ENCODE assay signal across 10 cellular contexts in genomic region chr15:67823371-67824156, GRCh38. TPM values are rescaled to one million over a fixed set of nuclear protein-coding genes. Genes with fewer than 3 reads are reported as not detected.
DNase-seq lines count a peak whose midpoint lies in the region; ATAC-seq and TF ChIP-seq lines count a peak whose summit lies in the region.
"Had no signal": no experiment of that assay in that cellular context is flagged by ENCODE, and none has a peak within 500 bp of the region (broad histone marks: within the 10 kb centered on the region; RNA-seq: fewer than 3 reads in every experiment).

No MANE protein-coding gene starts in this region.

- TF ChIP-seq POLR2A in stomach (IDR thresholded peaks at IDR 0.05) = no peak

- no peaks in the 10 kb centered on the region for H3K36me3 ChIP-seq in CD8-positive, alpha-beta memory T cell (ENCODE audit: insufficient read depth, low read length)
- H3K36me3 ChIP-seq in brain microvascular endothelial cell (replicated peaks) (no peaks in the 10 kb centered on the region), stomach (no peaks in the 10 kb centered on the region)
- H3K36me3 ChIP-seq: sigmoid colon had no signal

- peaks cover 18% of the 10 kb centered on the region for H3K4me1 ChIP-seq in CD8-positive, alpha-beta memory T cell (ENCODE audit: insufficient read depth, low read length)
- peaks cover 39 to 93% (median 75%) of the 10 kb centered on the region in 4 donors for H3K4me1 ChIP-seq in stomach

- no peak overlapping the region for H3K27ac ChIP-seq in CD8-positive, alpha-beta memory T cell (ENCODE audit: low read depth, low read length)
- H3K27ac ChIP-seq in HL-60 (replicated peaks) (no peak overlapping the region), brain microvascular endothelial cell (no peak overlapping the region), stomach (no peak overlapping the region)
- H3K27ac ChIP-seq: sigmoid colon had no signal

- H3K9me3 ChIP-seq in CD8-positive, alpha-beta memory T cell (ENCODE audit: low read length) = no peaks in the 10 kb centered on the region
- peaks cover 0 to 11% (median 0%) of the 10 kb centered on the region in 4 donors for H3K9me3 ChIP-seq in stomach
- H3K9me3 ChIP-seq: sigmoid colon had no signal

- H3K36me3 Mint-ChIP-seq in CD8-positive, alpha-beta memory T cell = no peaks in the 10 kb centered on the region
- peaks cover 2% of the 10 kb centered on the region for H3K36me3 Mint-ChIP-seq in activated CD4-positive, alpha-beta memory T cell treated with anti-CD3 and anti-CD28 coated beads for 36 hours
- H3K36me3 Mint-ChIP-seq in naive thymus-derived CD8-positive, alpha-beta T cell = peaks cover 0 to 6% (median 5%) of the 10 kb centered on the region in 3 donors

- peaks cover 0 to 2% (median 0%) of the 10 kb centered on the region in 5 donors for H3K9me3 Mint-ChIP-seq in CD8-positive, alpha-beta memory T cell
- no peaks in the 10 kb centered on the region for H3K9me3 Mint-ChIP-seq in activated CD4-positive, alpha-beta memory T cell treated with anti-CD3 and anti-CD28 coated beads for 36 hours
- H3K9me3 Mint-ChIP-seq in naive thymus-derived CD8-positive, alpha-beta T cell = peaks cover 0 to 5% (median 0%) of the 10 kb centered on the region in 9 donors

- TF ChIP-seq CTCF in HL-60 (IDR thresholded peaks at IDR 0.05; ENCODE audit: insufficient read depth, low read length) (no peak), brain microvascular endothelial cell (IDR thresholded peaks at IDR 0.05; ENCODE audit: low read depth, low read length, missing control alignments) (no peak), stomach (IDR thresholded peaks at IDR 0.05) (no peak)

- intact Hi-C loops in activated CD4-positive, alpha-beta memory T cell treated with anti-CD3 and anti-CD28 coated beads for 36 hours (cut with micrococcal nuclease) = loop anchor here (5.0 kb wide), 1 partner anchor 61 kb away; no protein-coding TSS in a partner anchor
- intact Hi-C loops in stomach (cut with DNase I; ENCODE audit: low total_unique reads) = no loop called here

- H3K27ac Mint-ChIP-seq in CD8-positive, alpha-beta memory T cell = peak overlapping the region in 3 of 8 donors; percentile 35 to 84 (median 61)
- H3K27ac Mint-ChIP-seq in activated CD4-positive, alpha-beta memory T cell treated with anti-CD3 and anti-CD28 coated beads for 36 hours = no peak overlapping the region
- peak overlapping the region in 6 of 10 donors; percentile 8 to 64 (median 24) for H3K27ac Mint-ChIP-seq in naive thymus-derived CD8-positive, alpha-beta T cell

- no peak for ATAC-seq in naive thymus-derived CD8-positive, alpha-beta T cell

- H3K4me1 Mint-ChIP-seq in CD8-positive, alpha-beta memory T cell = peaks cover 32 to 64% (median 41%) of the 10 kb centered on the region in 3 donors
- peaks cover 40% of the 10 kb centered on the region for H3K4me1 Mint-ChIP-seq in activated CD4-positive, alpha-beta memory T cell treated with anti-CD3 and anti-CD28 coated beads for 36 hours (ENCODE audit: low read depth)
- peaks cover 28 to 66% (median 51%) of the 10 kb centered on the region in 4 donors for H3K4me1 Mint-ChIP-seq in naive thymus-derived CD8-positive, alpha-beta T cell

- peaks cover 62 to 73% of the 10 kb centered on the region in 2 donors for H3K27me3 Mint-ChIP-seq in CD8-positive, alpha-beta memory T cell
- H3K27me3 Mint-ChIP-seq in activated CD4-positive, alpha-beta memory T cell treated with anti-CD3 and anti-CD28 coated beads for 36 hours = peaks cover 66% of the 10 kb centered on the region
- peaks cover 37 to 80% (median 68%) of the 10 kb centered on the region in 5 donors for H3K27me3 Mint-ChIP-seq in naive thymus-derived CD8-positive, alpha-beta T cell

- TF ChIP-seq EP300 in stomach (IDR thresholded peaks at IDR 0.05) = no peak

- peak overlapping the region; percentile 77 to 86 (median 83) for H3K4me3 Mint-ChIP-seq in CD8-positive, alpha-beta memory T cell
- peak overlapping the region; percentile 63 for H3K4me3 Mint-ChIP-seq in activated CD4-positive, alpha-beta memory T cell treated with anti-CD3 and anti-CD28 coated beads for 36 hours
- H3K4me3 Mint-ChIP-seq in naive thymus-derived CD8-positive, alpha-beta T cell = peak overlapping the region; percentile 75 to 90 (median 86)

- in situ Hi-C loops in brain microvascular endothelial cell (cut with HindIII; ENCODE audit: low pct_ligation_motif_present, low sequenced_read_pairs) = loop anchor here (25.0 kb wide), 1 partner anchor 361 kb away; no protein-coding TSS in a partner anchor

- H3K4me3 ChIP-seq in CD8-positive, alpha-beta memory T cell (ENCODE audit: low read length) = no peak overlapping the region
- peak overlapping the region; percentile 13 for H3K4me3 ChIP-seq in HL-60 (replicated peaks; ENCODE audit: insufficient read depth, low read length)
- no peak overlapping the region for H3K4me3 ChIP-seq in brain microvascular endothelial cell (ENCODE audit: low read depth, low read length)
- H3K4me3 ChIP-seq in stomach = peak overlapping the region in 2 of 4 donors; percentile 31 to 42
- H3K4me3 ChIP-seq: sigmoid colon had no signal

- POLR2A ChIA-PET in CD8-positive, alpha-beta memory T cell (lab: Charles Lee) = interaction anchor here (0.6 kb wide), 1 partner anchor 13 kb away, joined by 3 read pairs; no protein-coding TSS in a partner anchor
- POLR2A ChIA-PET in activated CD4-positive, alpha-beta memory T cell treated with anti-CD3 and anti-CD28 coated beads for 36 hours (lab: Charles Lee) = no interaction called here
- POLR2A ChIA-PET in naive thymus-derived CD8-positive, alpha-beta T cell (lab: Charles Lee) = interaction anchor here (0.8 kb wide), 1 partner anchor 39 kb away, joined by 3 read pairs; no protein-coding TSS in a partner anchor

- 1 to 5% (median 3%) methylated on average over 55 to 82 of the region's 82 CpGs for WGBS in stomach, 5 donors

- DNase-seq in CD8-positive, alpha-beta memory T cell = no peak
- no peak for DNase-seq in HL-60 (ENCODE audit: low read depth in 1 of 2, low spot score in 1 of 2)
- no peak for DNase-seq in activated CD4-positive, alpha-beta memory T cell treated with anti-CD3 and anti-CD28 coated beads for 36 hours
- peak in 1 of 10 donors; percentile 55 for DNase-seq in naive thymus-derived CD8-positive, alpha-beta T cell
- DNase-seq in hypothalamus (lab: John Stamatoyannopoulos, UW) = no peak
- DNase-seq in brain microvascular endothelial cell = no peak
- no peak for DNase-seq in T1000 (lab: John Stamatoyannopoulos, UW)
- DNase-seq in stomach = no peak
- DNase-seq: sigmoid colon had no signal

- CTCF ChIA-PET in CD8-positive, alpha-beta memory T cell (lab: Charles Lee) = interaction anchor here (0.6 to 1.9 kb wide), 2 partner anchors 13 to 44 kb away, joined by 3 to 6 read pairs; no protein-coding TSS in a partner anchor
- CTCF ChIA-PET in activated CD4-positive, alpha-beta memory T cell treated with anti-CD3 and anti-CD28 coated beads for 36 hours (lab: Charles Lee) = interaction anchor here (0.6 to 4.2 kb wide), 4 partner anchors 13 to 367 kb away, joined by 3 to 30 read pairs (median 3); no protein-coding TSS in a partner anchor

- peaks cover 50% of the 10 kb centered on the region for H3K27me3 ChIP-seq in CD8-positive, alpha-beta memory T cell (ENCODE audit: insufficient read depth, low read length, poor library complexity, severe bottlenecking)
- H3K27me3 ChIP-seq in HL-60 (ENCODE audit: insufficient read depth, poor library complexity, severe bottlenecking) (peaks cover 73% of the 10 kb centered on the region), brain microvascular endothelial cell (replicated peaks) (peaks cover 94% of the 10 kb centered on the region), stomach (peaks cover 80 to 100% (median 96%) of the 10 kb centered on the region in 3 donors)

RNA-seq across cellular contexts. Expression of gene SKOR1, which starts 1.7 kb away (rescaled TPM):
- total RNA-seq in CD8-positive, alpha-beta memory T cell = under 1 TPM; 0.15 to 0.16 TPM
- polyA plus RNA-seq in CD8-positive, alpha-beta memory T cell = 0.06 TPM
- under 1 TPM; 0.12 TPM for total RNA-seq in activated CD4-positive, alpha-beta memory T cell treated with anti-CD3 and anti-CD28 coated beads for 36 hours
- 1 to 10 TPM; 1.0 to 1.4 TPM for total RNA-seq in naive thymus-derived CD8-positive, alpha-beta T cell
- under 1 TPM in 1 of 3 donors, not detected in 2; 0.05 TPM for polyA plus RNA-seq in naive thymus-derived CD8-positive, alpha-beta T cell
- total RNA-seq in stomach = 1 to 10 TPM in 2 of 5 donors, under 1 TPM in 2, not detected in 1; 0.14 to 5.8 (median 2.9) TPM
- polyA plus RNA-seq in stomach = under 1 TPM in 2 of 3 donors, not detected in 1; 0.20 to 0.46 TPM

RNA-seq across cellular contexts. Expression of gene RNU6-1, which starts 16.3 kb away (rescaled TPM):
- total RNA-seq in CD8-positive, alpha-beta memory T cell = not detected
- not detected for polyA plus RNA-seq in CD8-positive, alpha-beta memory T cell
- not detected for total RNA-seq in activated CD4-positive, alpha-beta memory T cell treated with anti-CD3 and anti-CD28 coated beads for 36 hours
- total RNA-seq in naive thymus-derived CD8-positive, alpha-beta T cell = not detected
- not detected for polyA plus RNA-seq in naive thymus-derived CD8-positive, alpha-beta T cell
- total RNA-seq in stomach = not detected
- not detected for polyA plus RNA-seq in stomach
- total RNA-seq: frontal cortex, sigmoid colon had no signal
- polyA plus RNA-seq: sigmoid colon had no signal
